ENCODE assay signal across 18 cellular contexts in the genomic region with DNA sequence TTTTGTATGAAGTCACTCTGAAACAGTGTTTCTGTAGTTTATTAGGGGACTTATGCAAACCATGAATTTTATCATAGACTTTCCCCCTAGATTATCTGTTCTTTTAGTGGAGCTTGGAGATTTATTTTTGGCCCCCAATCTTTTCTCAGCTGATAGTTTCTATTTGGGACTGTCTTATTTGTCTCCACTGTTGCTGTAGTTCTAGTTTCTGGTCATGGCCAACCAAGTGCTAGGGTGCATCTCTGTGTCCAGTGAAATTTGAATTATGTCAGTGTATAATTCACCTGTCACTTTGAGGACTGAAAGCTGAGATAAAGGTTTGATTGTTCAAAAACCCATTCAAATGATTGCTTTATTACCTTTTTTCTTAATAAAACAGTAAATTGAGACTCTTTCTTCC.
A peak's percentile ranks its signal among the peaks of the same experiment; 100 is the strongest.
DNase-seq lines count a peak whose midpoint lies in the region; ATAC-seq and TF ChIP-seq lines count a peak whose summit lies in the region.
"Had no signal": no experiment of that assay in that cellular context is flagged by ENCODE, and none has a peak within 500 bp of the region (broad histone marks: within the 10 kb centered on the region; RNA-seq: fewer than 3 reads in every experiment).

No MANE protein-coding gene starts in this region.

- H3K4me3 ChIP-seq in HUES48 (ENCODE audit: low read depth, low read length) (no peak overlapping the region), thyroid gland (replicated peaks in 1 of 3) (no peak overlapping the region)
- H3K4me3 ChIP-seq: A549; BLaER1 treated with 17β-estradiol and CSF1 and Interleukin-3, amounts not matched to agents 10 nM and 100 nM had no signal

- ATAC-seq in left ventricle myocardium superior, result peak; percentile 41
- no peak for ATAC-seq in activated CD8-positive, alpha-beta T cell treated with anti-CD3 and anti-CD28 coated beads for 36 hours
- ATAC-seq in HG02970 (IDR thresholded peaks at IDR 0.05; ENCODE audit: low FRiP score, unreplicated experiment), result no peak
- ATAC-seq: A549 had no signal

- H3K9me3 ChIP-seq in HUES48 (ENCODE audit: control insufficient read depth, insufficient read depth, low read length) (no peaks in the 10 kb centered on the region), thyroid gland (no peaks in the 10 kb centered on the region)
- H3K9me3 ChIP-seq: A549; BE2C; BLaER1 treated with 17β-estradiol and CSF1 and Interleukin-3, amounts not matched to agents 10 nM and 100 nM had no signal

- CTCF ChIA-PET in activated CD8-positive, alpha-beta T cell treated with anti-CD3 and anti-CD28 coated beads for 36 hours (lab: Charles Lee), result interaction anchor here (0.7 kb wide), 1 partner anchor 206 kb away, joined by 3 read pairs; no protein-coding TSS in a partner anchor

- peaks cover 29% of the 10 kb centered on the region for H3K4me1 ChIP-seq in HUES48 (ENCODE audit: control insufficient read depth, insufficient read depth, low read length)
- peaks cover 0 to 7% of the 10 kb centered on the region in 2 donors for H3K4me1 ChIP-seq in thyroid gland
- H3K4me1 ChIP-seq: A549, BE2C had no signal

- H3K27ac ChIP-seq in HUES48 (ENCODE audit: low read depth, low read length), result peak overlapping the region; percentile 26
- H3K27ac ChIP-seq in thyroid gland, result peak overlapping the region in 2 of 3 donors; percentile 39 to 40
- H3K27ac ChIP-seq: A549; BLaER1 treated with 17β-estradiol and CSF1 and Interleukin-3, amounts not matched to agents 10 nM and 100 nM had no signal

- H3K27me3 ChIP-seq in HUES48 (ENCODE audit: control insufficient read depth, insufficient read depth, low read length) (no peaks in the 10 kb centered on the region), thyroid gland (no peaks in the 10 kb centered on the region)
- H3K27me3 ChIP-seq: BE2C; BLaER1 treated with 17β-estradiol and CSF1 and Interleukin-3, amounts not matched to agents 10 nM and 100 nM had no signal

- no peaks in the 10 kb centered on the region for H3K27me3 Mint-ChIP-seq in activated CD8-positive, alpha-beta T cell treated with anti-CD3 and anti-CD28 coated beads for 36 hours
- H3K27me3 Mint-ChIP-seq: CD4-positive, alpha-beta T cell had no signal

- DNase-seq in left ventricle myocardium superior (no peak), cardiac septum (ENCODE audit: low spot score) (no peak), thyroid gland (no peak)
- DNase-seq in activated CD8-positive, alpha-beta T cell treated with anti-CD3 and anti-CD28 coated beads for 36 hours, result no peak
- DNase-seq: 8988T; ACHN; AML-193; BE2C; CD4-positive, alpha-beta T cell; COR-L47; DMS153; DND-41; HCEC 1CT had no signal

- no peak overlapping the region for H3K9ac ChIP-seq in HUES48 (ENCODE audit: low read depth, low read length)
- H3K9ac ChIP-seq: BLaER1 treated with 17β-estradiol and CSF1 and Interleukin-3, amounts not matched to agents 10 nM and 100 nM had no signal

- H3K9me3 Mint-ChIP-seq in activated CD8-positive, alpha-beta T cell treated with anti-CD3 and anti-CD28 coated beads for 36 hours, result no peaks in the 10 kb centered on the region
- H3K9me3 Mint-ChIP-seq: CD4-positive, alpha-beta T cell had no signal

- H3K36me3 Mint-ChIP-seq in activated CD8-positive, alpha-beta T cell treated with anti-CD3 and anti-CD28 coated beads for 36 hours (ENCODE audit: low read depth), result peaks cover 26% of the 10 kb centered on the region

- no peak for TF ChIP-seq POLR2A in thyroid gland (IDR thresholded peaks at IDR 0.05)

- no peak for TF ChIP-seq CTCF in thyroid gland (IDR thresholded peaks at IDR 0.05)
- TF ChIP-seq CTCF in activated CD8-positive, alpha-beta T cell treated with anti-CD3 and anti-CD28 coated beads for 36 hours (IDR thresholded peaks at IDR 0.05), result no peak

- no peak overlapping the region for H3K4me3 Mint-ChIP-seq in activated CD8-positive, alpha-beta T cell treated with anti-CD3 and anti-CD28 coated beads for 36 hours
- H3K4me3 Mint-ChIP-seq: CD14-positive monocyte; CD4-positive, alpha-beta T cell had no signal

- POLR2A ChIA-PET in activated CD8-positive, alpha-beta T cell treated with anti-CD3 and anti-CD28 coated beads for 36 hours (lab: Charles Lee), result interaction anchor here (1.1 kb wide), 1 partner anchor 33 kb away, joined by 3 read pairs; no protein-coding TSS in a partner anchor

- intact Hi-C loops in left ventricle myocardium superior (cut with micrococcal nuclease) (no loop called here), cardiac septum (cut with DNase I) (no loop called here), thyroid gland (cut with DNase I) (no loop called here)
- intact Hi-C loops in activated CD8-positive, alpha-beta T cell treated with anti-CD3 and anti-CD28 coated beads for 36 hours (cut with micrococcal nuclease), result no loop called here

- H3K36me3 ChIP-seq in HUES48 (ENCODE audit: control insufficient read depth, insufficient read depth, low read length) (peaks cover 81% of the 10 kb centered on the region), thyroid gland (peaks cover 0 to 15% of the 10 kb centered on the region in 2 donors)

- peaks cover 13% of the 10 kb centered on the region for H3K4me1 Mint-ChIP-seq in activated CD8-positive, alpha-beta T cell treated with anti-CD3 and anti-CD28 coated beads for 36 hours (ENCODE audit: low read depth)

- H3K27ac Mint-ChIP-seq in activated CD8-positive, alpha-beta T cell treated with anti-CD3 and anti-CD28 coated beads for 36 hours, result no peak overlapping the region
- H3K27ac Mint-ChIP-seq: CD14-positive monocyte had no signal
